2 cellular contexts compared by ENCODE assay signal in the genomic region with DNA sequence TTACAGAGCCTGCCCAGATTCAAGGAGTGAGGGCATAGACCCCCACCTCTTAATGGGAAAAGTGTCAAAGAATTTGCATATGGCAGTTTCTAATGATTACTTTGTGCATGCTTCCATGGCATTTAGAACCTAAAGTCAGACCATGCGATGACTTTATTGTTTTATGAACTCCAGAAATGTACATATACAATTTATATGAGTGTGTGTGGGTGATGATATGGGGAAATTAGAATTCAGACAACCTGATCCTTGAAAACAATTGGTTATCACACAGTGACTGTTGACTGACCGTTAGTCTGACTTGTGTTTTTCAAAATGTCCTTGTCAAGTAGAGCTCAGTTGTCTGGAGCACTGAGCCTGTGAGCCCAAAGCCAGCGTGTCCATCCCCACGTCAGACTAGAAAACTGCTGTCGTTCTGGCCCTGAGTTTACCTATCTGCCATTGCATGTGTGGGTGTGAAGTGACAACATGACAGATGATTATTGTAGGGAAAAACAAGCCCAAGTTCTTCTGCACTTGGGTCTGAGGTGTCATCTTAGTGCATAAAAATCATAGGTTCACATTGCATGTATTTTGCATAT.
TF ChIP-seq lines count a peak whose summit lies in the region.

No MANE protein-coding gene starts in this region.

TF ChIP-seq in K562, 482 proteins besides CTCF, POLR2A, EP300 and RAD21 (continued from another document and continues in another):
- no peak for TF ChIP-seq ZNF318 (IDR thresholded peaks at IDR 0.05; ENCODE audit: borderline replicate concordance in 1 of 2, low read depth in 1 of 2)
- peak; percentile 28; the same call in 1 of the 2 replicates for TF ChIP-seq DMBX1 (CRISPR knock-in tag; IDR thresholded peaks at IDR 0.05; ENCODE audit: borderline replicate concordance)
- no peak for TF ChIP-seq NR2C2 (CRISPR knock-in tag; IDR thresholded peaks at IDR 0.05)
- TF ChIP-seq NR2C2 (tag; IDR thresholded peaks at IDR 0.05) = no peak
- TF ChIP-seq, protein P1, sequence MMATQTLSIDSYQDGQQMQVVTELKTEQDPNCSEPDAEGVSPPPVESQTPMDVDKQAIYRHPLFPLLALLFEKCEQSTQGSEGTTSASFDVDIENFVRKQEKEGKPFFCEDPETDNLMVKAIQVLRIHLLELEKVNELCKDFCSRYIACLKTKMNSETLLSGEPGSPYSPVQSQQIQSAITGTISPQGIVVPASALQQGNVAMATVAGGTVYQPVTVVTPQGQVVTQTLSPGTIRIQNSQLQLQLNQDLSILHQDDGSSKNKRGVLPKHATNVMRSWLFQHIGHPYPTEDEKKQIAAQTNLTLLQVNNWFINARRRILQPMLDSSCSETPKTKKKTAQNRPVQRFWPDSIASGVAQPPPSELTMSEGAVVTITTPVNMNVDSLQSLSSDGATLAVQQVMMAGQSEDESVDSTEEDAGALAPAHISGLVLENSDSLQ (IDR thresholded peaks at IDR 0.05) = peak; percentile 62; the same call in 1 of the 2 replicates
- TF ChIP-seq ZNF583 (CRISPR knock-in tag; IDR thresholded peaks at IDR 0.05) = peak; percentile 37; the same call in 1 of the 2 replicates
- TF ChIP-seq PRPF4 (IDR thresholded peaks at IDR 0.05; ENCODE audit: insufficient read depth, low read depth, low read length, poor library complexity, severe bottlenecking) = no peak
- 0 out of 2 replicates have a peak, but pooled peaks have one; percentile 16 for TF ChIP-seq CC2D1A (IDR thresholded peaks at IDR 0.05)
- no peak for TF ChIP-seq KAT2B (IDR thresholded peaks at IDR 0.05; ENCODE audit: low read depth, low read length)
- peak; percentile 25; the same call in 1 of the 2 replicates for TF ChIP-seq L3MBTL2 (IDR thresholded peaks at IDR 0.05)
- TF ChIP-seq TCF3 (CRISPR knock-in tag; IDR thresholded peaks at IDR 0.05) = peak; percentile 34; the same call in 1 of the 2 replicates
- TF ChIP-seq, protein P2, sequence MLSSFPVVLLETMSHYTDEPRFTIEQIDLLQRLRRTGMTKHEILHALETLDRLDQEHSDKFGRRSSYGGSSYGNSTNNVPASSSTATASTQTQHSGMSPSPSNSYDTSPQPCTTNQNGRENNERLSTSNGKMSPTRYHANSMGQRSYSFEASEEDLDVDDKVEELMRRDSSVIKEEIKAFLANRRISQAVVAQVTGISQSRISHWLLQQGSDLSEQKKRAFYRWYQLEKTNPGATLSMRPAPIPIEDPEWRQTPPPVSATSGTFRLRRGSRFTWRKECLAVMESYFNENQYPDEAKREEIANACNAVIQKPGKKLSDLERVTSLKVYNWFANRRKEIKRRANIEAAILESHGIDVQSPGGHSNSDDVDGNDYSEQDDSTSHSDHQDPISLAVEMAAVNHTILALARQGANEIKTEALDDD (IDR thresholded peaks at IDR 0.05) = peak; percentile 32; the same call in 1 of the 2 replicates
- TF ChIP-seq MYBL2 (IDR thresholded peaks at IDR 0.05; ENCODE audit: low read depth) = peak; percentile 84
- no peak for TF ChIP-seq MYBL2 (CRISPR knock-in tag; IDR thresholded peaks at IDR 0.05; ENCODE audit: borderline replicate concordance)
- TF ChIP-seq PHF8 (IDR thresholded peaks at IDR 0.05; ENCODE audit: borderline replicate concordance, low read length) = no peak
- no peak for TF ChIP-seq SETDB1 (IDR thresholded peaks at IDR 0.05; ENCODE audit: low read length)
- no peak for TF ChIP-seq ZBTB17 (CRISPR knock-in tag; IDR thresholded peaks at IDR 0.05)
- 0 out of 2 replicates have a peak, but pooled peaks have one; percentile 30 for TF ChIP-seq CREM (IDR thresholded peaks at IDR 0.05; ENCODE audit: low read depth)

TF ChIP-seq in SK-N-SH, 30 proteins besides CTCF, POLR2A, EP300 and RAD21 (continued from another document):
- TF ChIP-seq ZBTB33 (IDR thresholded peaks at IDR 0.05; ENCODE audit: borderline replicate concordance, low read depth) (no peak), CHD2 (IDR thresholded peaks at IDR 0.05; ENCODE audit: low read length, partially characterized antibody) (no peak), REST (IDR thresholded peaks at IDR 0.05; ENCODE audit: low read depth, low read length) (no peak), NFIC (IDR thresholded peaks at IDR 0.05; ENCODE audit: borderline replicate concordance) (no peak), GABPA (IDR thresholded peaks at IDR 0.05; ENCODE audit: low read depth) (no peak), POLR2AphosphoS5 (IDR thresholded peaks at IDR 0.05; ENCODE audit: low read depth, low read length) (no peak), JUND (IDR thresholded peaks at IDR 0.05) (no peak), RCOR1 (IDR thresholded peaks at IDR 0.05; ENCODE audit: low read length) (no peak)
